9 cellular contexts compared by ENCODE assay signal in genomic region chr22:39997939-39998726, GRCh38. TPM values are rescaled to one million over a fixed set of nuclear protein-coding genes. Genes with fewer than 3 reads are reported as not detected.
A peak's percentile ranks its signal among the peaks of the same experiment; 100 is the strongest.
DNase-seq lines count a peak whose midpoint lies in the region; ATAC-seq and TF ChIP-seq lines count a peak whose summit lies in the region.
"Had no signal": no experiment of that assay in that cellular context is flagged by ENCODE, and none has a peak within 500 bp of the region (broad histone marks: within the 10 kb centered on the region; RNA-seq: fewer than 3 reads in every experiment).

No MANE protein-coding gene starts in this region.

- TF ChIP-seq CTCF in 22Rv1 (IDR thresholded peaks at IDR 0.05) (no peak), GM20000 (IDR thresholded peaks at IDR 0.05; ENCODE audit: extremely low read depth, missing control alignments) (no peak)

- peak overlapping the region; percentile 65 for H3K27ac ChIP-seq in 22Rv1
- H3K27ac ChIP-seq in SJCRH30, result no peak overlapping the region; the same call in 1 of the 2 replicates
- H3K27ac ChIP-seq in iPS DF 6.9 (ENCODE audit: low read length), result no peak overlapping the region

- WGBS in iPS DF 6.9 (ENCODE audit: insufficient coverage, insufficient read length), result no CpG with 5 or more reads among the region's 11 CpGs

- H3K9me3 ChIP-seq in MG63 (no peaks in the 10 kb centered on the region), SJCRH30 (replicated peaks) (no peaks in the 10 kb centered on the region), iPS DF 6.9 (ENCODE audit: control insufficient read depth, insufficient read depth, low read length) (no peaks in the 10 kb centered on the region)

- in situ Hi-C loops in KBM-7 (cut with MboI; ENCODE audit: low pct_unique_long_range_greater_than_20kb, low sequenced_read_pairs), result no loop called here

- peaks cover 48% of the 10 kb centered on the region for H3K4me1 ChIP-seq in SJCRH30
- peaks cover 22% of the 10 kb centered on the region for H3K4me1 ChIP-seq in iPS DF 6.9 (ENCODE audit: control insufficient read depth, insufficient read depth, low read length)

- no peak for ATAC-seq in GM21786 (IDR thresholded peaks at IDR 0.05; ENCODE audit: unreplicated experiment)

- H3K4me3 ChIP-seq in MG63 (no peak overlapping the region), SJCRH30 (no peak overlapping the region), iPS DF 6.9 (ENCODE audit: low read length) (no peak overlapping the region)

- DNase-seq in MG63 (peak; percentile 22), SJCRH30 (peak; percentile 50 to 64), iPS DF 6.9 (ENCODE audit: low read depth, low spot score) (peak; percentile 39), GM20000 (ENCODE audit: low spot score) (no peak), KBM-7 (no peak), AML-193 (lab: John Stamatoyannopoulos, UW) (no peak)
- DNase-seq: NCI-H1694 had no signal

- H3K36me3 ChIP-seq in MG63, result no peaks in the 10 kb centered on the region
- no peaks in the 10 kb centered on the region for H3K36me3 ChIP-seq in SJCRH30
- no peaks in the 10 kb centered on the region for H3K36me3 ChIP-seq in iPS DF 6.9 (ENCODE audit: control insufficient read depth, insufficient read depth, low read length)

- H3K27me3 ChIP-seq in MG63 (no peaks in the 10 kb centered on the region), SJCRH30 (no peaks in the 10 kb centered on the region), iPS DF 6.9 (ENCODE audit: control insufficient read depth, insufficient read depth, low read length) (no peaks in the 10 kb centered on the region; the same call in 1 of the 2 replicates)

RNA-seq across cellular contexts. Expression of gene FAM83F, which starts 3.4 kb away (rescaled TPM):
- total RNA-seq in MG63 (2014; rRNA removed; shearing (Covaris generic); ENCODE audit: low replicate concordance), result not detected in 2 replicates
- total RNA-seq in SJCRH30 (2014; rRNA removed; shearing (Covaris generic)), result not detected in 2 replicates

RNA-seq across cellular contexts. Expression of gene TMA7B, which starts 37.9 kb away (rescaled TPM):
- not detected in 2 replicates for total RNA-seq in MG63 (2014; rRNA removed; shearing (Covaris generic); ENCODE audit: low replicate concordance)
- total RNA-seq in SJCRH30 (2014; rRNA removed; shearing (Covaris generic)), result 0.08 TPM in 1 of 2 replicates, not detected in the other

Comparison
In these comparisons a context has a peak if more than half of its experiments do, and no peak if none do; other contexts are left out.
1. DNase-seq: peak in MG63 (single experiment), SJCRH30 (2 of 2) and iPS DF 6.9 (single experiment); none in GM20000 (single experiment), KBM-7 (single experiment) and AML-193 (0 of 2).